1 cellular context compared by ENCODE assay signal in the genomic region with DNA sequence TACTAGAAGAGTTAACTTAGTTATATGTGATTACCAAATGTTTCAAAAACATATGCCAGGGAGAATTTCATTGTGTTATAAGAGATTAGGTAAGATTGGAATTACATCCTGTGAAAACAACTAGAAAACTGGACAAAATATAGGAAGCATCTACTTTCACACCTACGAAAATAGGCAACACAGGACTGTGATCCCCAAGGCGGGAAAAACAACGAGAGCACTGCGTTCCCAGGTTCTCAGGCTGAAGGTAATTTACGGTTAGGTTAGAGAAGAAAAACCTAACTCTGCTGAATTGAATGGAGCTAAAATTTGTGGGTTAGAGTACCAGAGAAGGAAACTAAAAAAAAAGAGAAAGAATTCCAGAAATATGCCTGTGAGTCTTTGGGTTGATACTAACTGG.
TF ChIP-seq lines count a peak whose summit lies in the region.

No MANE protein-coding gene starts in this region.

TF ChIP-seq in GM23338, 12 proteins besides CTCF, POLR2A, EP300 and RAD21 (continued from another document):
- TF ChIP-seq, protein P1, sequence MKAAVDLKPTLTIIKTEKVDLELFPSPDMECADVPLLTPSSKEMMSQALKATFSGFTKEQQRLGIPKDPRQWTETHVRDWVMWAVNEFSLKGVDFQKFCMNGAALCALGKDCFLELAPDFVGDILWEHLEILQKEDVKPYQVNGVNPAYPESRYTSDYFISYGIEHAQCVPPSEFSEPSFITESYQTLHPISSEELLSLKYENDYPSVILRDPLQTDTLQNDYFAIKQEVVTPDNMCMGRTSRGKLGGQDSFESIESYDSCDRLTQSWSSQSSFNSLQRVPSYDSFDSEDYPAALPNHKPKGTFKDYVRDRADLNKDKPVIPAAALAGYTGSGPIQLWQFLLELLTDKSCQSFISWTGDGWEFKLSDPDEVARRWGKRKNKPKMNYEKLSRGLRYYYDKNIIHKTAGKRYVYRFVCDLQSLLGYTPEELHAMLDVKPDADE (IDR thresholded peaks at IDR 0.05) = no peak
- no peak for TF ChIP-seq ZNF331 (CRISPR knock-in tag; IDR thresholded peaks at IDR 0.05; ENCODE audit: low read depth)
